In genomic region chr2:206442516-206442853, GRCh38 we compare ENCODE assay signal across 9 cellular contexts. TPM values are rescaled to one million over a fixed set of nuclear protein-coding genes. Genes with fewer than 3 reads are reported as not detected.
DNase-seq lines count a peak whose midpoint lies in the region; ATAC-seq and TF ChIP-seq lines count a peak whose summit lies in the region.
"Had no signal": no experiment of that assay in that cellular context is flagged by ENCODE, and none has a peak within 500 bp of the region (broad histone marks: within the 10 kb centered on the region; RNA-seq: fewer than 3 reads in every experiment).

No MANE protein-coding gene starts in this region.

- H3K9me3 ChIP-seq in SJCRH30 (replicated peaks) = no peaks in the 10 kb centered on the region

- peak overlapping the region; percentile 96 for H3K4me3 ChIP-seq in SJCRH30

- H3K4me1 Mint-ChIP-seq in activated CD4-positive, alpha-beta T cell treated with anti-CD3 and anti-CD28 coated beads for 36 hours = peaks cover 13% of the 10 kb centered on the region
- H3K4me1 Mint-ChIP-seq in glutamatergic neuron (ENCODE audit: low read depth, unreplicated experiment) = peaks cover 7% of the 10 kb centered on the region
- H3K4me1 Mint-ChIP-seq in stimulated activated naive CD8-positive, alpha-beta T cell treated with anti-CD3 and anti-CD28 coated beads, Interleukin-15, amount 100 ng/mL, for 72 hours = peaks cover 18% of the 10 kb centered on the region

- POLR2A ChIA-PET in activated CD4-positive, alpha-beta T cell treated with anti-CD3 and anti-CD28 coated beads for 36 hours (lab: Charles Lee) = no interaction called here

- CTCF ChIA-PET in activated CD4-positive, alpha-beta T cell treated with anti-CD3 and anti-CD28 coated beads for 36 hours (lab: Charles Lee) = no interaction called here

- no peaks in the 10 kb centered on the region for H3K27me3 ChIP-seq in SJCRH30

- no peaks in the 10 kb centered on the region for H3K4me1 ChIP-seq in SJCRH30

- H3K9me3 Mint-ChIP-seq in activated CD4-positive, alpha-beta T cell treated with anti-CD3 and anti-CD28 coated beads for 36 hours (ENCODE audit: low read depth) = no peaks in the 10 kb centered on the region
- peaks cover 7% of the 10 kb centered on the region for H3K9me3 Mint-ChIP-seq in glutamatergic neuron (ENCODE audit: unreplicated experiment)
- H3K9me3 Mint-ChIP-seq in stimulated activated naive CD8-positive, alpha-beta T cell treated with anti-CD3 and anti-CD28 coated beads, Interleukin-15, amount 100 ng/mL, for 72 hours = no peaks in the 10 kb centered on the region

- peak overlapping the region; percentile 77 for H3K4me3 Mint-ChIP-seq in activated CD4-positive, alpha-beta T cell treated with anti-CD3 and anti-CD28 coated beads for 36 hours
- H3K4me3 Mint-ChIP-seq in glutamatergic neuron (ENCODE audit: unreplicated experiment) = peak overlapping the region; percentile 99
- H3K4me3 Mint-ChIP-seq in stimulated activated naive CD8-positive, alpha-beta T cell treated with anti-CD3 and anti-CD28 coated beads, Interleukin-15, amount 100 ng/mL, for 72 hours = peak overlapping the region; percentile 74 to 78

- no peak overlapping the region for H3K27ac Mint-ChIP-seq in activated CD4-positive, alpha-beta T cell treated with anti-CD3 and anti-CD28 coated beads for 36 hours
- peak overlapping the region; percentile 84 for H3K27ac Mint-ChIP-seq in glutamatergic neuron (ENCODE audit: unreplicated experiment)
- H3K27ac Mint-ChIP-seq in stimulated activated naive CD8-positive, alpha-beta T cell treated with anti-CD3 and anti-CD28 coated beads, Interleukin-15, amount 100 ng/mL, for 72 hours = no peak overlapping the region

- H3K36me3 ChIP-seq in SJCRH30 = no peaks in the 10 kb centered on the region

- peaks cover 57% of the 10 kb centered on the region for H3K27me3 Mint-ChIP-seq in activated CD4-positive, alpha-beta T cell treated with anti-CD3 and anti-CD28 coated beads for 36 hours
- H3K27me3 Mint-ChIP-seq in glutamatergic neuron (ENCODE audit: unreplicated experiment) = peaks cover 4% of the 10 kb centered on the region
- H3K27me3 Mint-ChIP-seq in stimulated activated naive CD8-positive, alpha-beta T cell treated with anti-CD3 and anti-CD28 coated beads, Interleukin-15, amount 100 ng/mL, for 72 hours = peaks cover 79% of the 10 kb centered on the region

- intact Hi-C loops in activated CD4-positive, alpha-beta T cell treated with anti-CD3 and anti-CD28 coated beads for 36 hours (cut with DNase I, micrococcal nuclease) = loop anchor here (2.0 to 5.0 kb wide), 3 partner anchors 115 to 280 kb away; partner anchors contain the start of gene ZDBF2 (in 1 of the 2)

- no peaks in the 10 kb centered on the region for H3K36me3 Mint-ChIP-seq in activated CD4-positive, alpha-beta T cell treated with anti-CD3 and anti-CD28 coated beads for 36 hours (ENCODE audit: low read depth)
- H3K36me3 Mint-ChIP-seq in glutamatergic neuron (ENCODE audit: unreplicated experiment) = no peaks in the 10 kb centered on the region

- no peak overlapping the region for H3K27ac ChIP-seq in SJCRH30
- H3K27ac ChIP-seq: epithelial cell of prostate had no signal

- TF ChIP-seq CTCF in glutamatergic neuron (IDR thresholded peaks at IDR 0.05; ENCODE audit: partially characterized antibody, unreplicated experiment) = no peak

- no peak for ATAC-seq in activated CD4-positive, alpha-beta T cell treated with anti-CD3 and anti-CD28 coated beads for 36 hours
- no peak for ATAC-seq in stimulated activated naive CD8-positive, alpha-beta T cell treated with anti-CD3 and anti-CD28 coated beads, Interleukin-15, amount 100 ng/mL, for 72 hours
- ATAC-seq in GM21737 (IDR thresholded peaks at IDR 0.05; ENCODE audit: unreplicated experiment) = no peak

- DNase-seq in activated CD4-positive, alpha-beta T cell treated with anti-CD3 and anti-CD28 coated beads for 36 hours = no peak
- no peak for DNase-seq in activated CD4-positive, alpha-beta T cell treated with anti-CD3 and anti-CD28 coated beads, Interleukin-2, amount 50 U/mL, for 1 hour
- DNase-seq in SJCRH30 = no peak
- no peak for DNase-seq in glutamatergic neuron
- no peak for DNase-seq in stimulated activated naive CD8-positive, alpha-beta T cell treated with anti-CD3 and anti-CD28 coated beads, Interleukin-15, amount 100 ng/mL, for 72 hours
- DNase-seq in DMS79 treated with DMSO at 0.1 percent for 48 hours (lab: John Stamatoyannopoulos, UW) = no peak
- DNase-seq in HCEC 1CT = no peak

RNA-seq across cellular contexts. Expression of gene ADAM23, which starts 0.8 kb away (rescaled TPM):
- total RNA-seq in activated CD4-positive, alpha-beta T cell treated with anti-CD3 and anti-CD28 coated beads for 36 hours = 1 to 10 TPM; 1.1 to 1.3 TPM
- total RNA-seq in SJCRH30 (2014; rRNA removed; shearing (Covaris generic)) = 23.5 and 25.0 TPM in 2 replicates
- 16.4 TPM for total RNA-seq in glutamatergic neuron (ENCODE audit: unreplicated experiment)
